Comparison of ENCODE assay signal across 10 cellular contexts in genomic region chr10:96306516-96306915, GRCh38. TPM values are rescaled to one million over a fixed set of nuclear protein-coding genes. Genes with fewer than 3 reads are reported as not detected.
DNase-seq lines count a peak whose midpoint lies in the region; ATAC-seq and TF ChIP-seq lines count a peak whose summit lies in the region.
"Had no signal": no experiment of that assay in that cellular context is flagged by ENCODE, and none has a peak within 500 bp of the region (broad histone marks: within the 10 kb centered on the region; RNA-seq: fewer than 3 reads in every experiment).

No MANE protein-coding gene starts in this region.

- WGBS in right cardiac atrium, result 65% methylated on average over 8 of the region's 8 CpGs
- 13 to 26% methylated on average over 8 of the region's 8 CpGs for WGBS in esophagus squamous epithelium, 2 donors
- WGBS in SK-N-SH (ENCODE audit: low lambda C conversion rate), result 78% methylated on average over 8 of the region's 8 CpGs

- H3K9me2 ChIP-seq in SK-N-SH, result no peaks in the 10 kb centered on the region

- TF ChIP-seq CTCF in upper lobe of right lung (IDR thresholded peaks at IDR 0.05) (no peak), esophagus squamous epithelium (IDR thresholded peaks at IDR 0.05) (no peak), SK-N-SH (IDR thresholded peaks at IDR 0.05) (no peak)

- H3K9ac ChIP-seq in SK-N-SH, result no peak overlapping the region

- no peak for TF ChIP-seq EP300 in SK-N-SH (IDR thresholded peaks at IDR 0.05; ENCODE audit: borderline replicate concordance in 1 of 2, low read depth in 1 of 2, low read length in 1 of 2)

- no peak overlapping the region for H2AFZ ChIP-seq in SK-N-SH (ENCODE audit: low read depth)

- intact Hi-C loops in right cardiac atrium (cut with DNase I) (no loop called here), upper lobe of right lung (cut with DNase I) (no loop called here), esophagus squamous epithelium (cut with DNase I) (no loop called here)

- H4K20me1 ChIP-seq in SK-N-SH (ENCODE audit: insufficient read depth), result no peaks in the 10 kb centered on the region

- no peaks in the 10 kb centered on the region for H3K27me3 ChIP-seq in right cardiac atrium (ENCODE audit: control insufficient read depth, insufficient read depth)
- H3K27me3 ChIP-seq in upper lobe of right lung, result peaks cover 4% of the 10 kb centered on the region
- H3K27me3 ChIP-seq in esophagus squamous epithelium, result peaks cover 0 to 24% (median 0%) of the 10 kb centered on the region in 4 donors
- H3K27me3 ChIP-seq in SK-N-SH (ENCODE audit: insufficient read depth), result no peaks in the 10 kb centered on the region
- H3K27me3 ChIP-seq: breast epithelium had no signal

- no peaks in the 10 kb centered on the region for H3K36me3 ChIP-seq in upper lobe of right lung
- no peaks in the 10 kb centered on the region for H3K36me3 ChIP-seq in esophagus squamous epithelium
- H3K36me3 ChIP-seq in SK-N-SH (replicated peaks in 1 of 2; ENCODE audit: control insufficient read depth in 1 of 2, insufficient read depth in 2 of 2, low read length in 1 of 2), result no peaks in the 10 kb centered on the region
- H3K36me3 ChIP-seq: breast epithelium had no signal

- no peak overlapping the region for H3K4me3 ChIP-seq in right cardiac atrium (ENCODE audit: low read length)
- no peak overlapping the region for H3K4me3 ChIP-seq in upper lobe of right lung
- no peak overlapping the region for H3K4me3 ChIP-seq in esophagus squamous epithelium
- no peak overlapping the region for H3K4me3 ChIP-seq in SK-N-SH (ENCODE audit: low read depth in 2 of 2, low read length in 1 of 2)
- H3K4me3 ChIP-seq: breast epithelium had no signal

- peak; percentile 51 to 71 for ATAC-seq in right cardiac atrium
- peak; percentile 74 for ATAC-seq in upper lobe of right lung
- no peak for ATAC-seq in esophagus mucosa

- no peaks in the 10 kb centered on the region for H3F3A ChIP-seq in SK-N-SH (replicated peaks; ENCODE audit: insufficient read depth)

- H3K79me2 ChIP-seq in SK-N-SH (ENCODE audit: insufficient read depth), result no peaks in the 10 kb centered on the region

- H3K27ac ChIP-seq in right cardiac atrium (ENCODE audit: low read length), result no peak overlapping the region
- H3K27ac ChIP-seq in upper lobe of right lung, result no peak overlapping the region
- no peak overlapping the region for H3K27ac ChIP-seq in esophagus squamous epithelium
- no peak overlapping the region for H3K27ac ChIP-seq in SK-N-SH (ENCODE audit: low read depth in 2 of 2, low read length in 1 of 2)
- H3K27ac ChIP-seq: breast epithelium had no signal

- CTCF ChIA-PET in SK-N-SH (lab: Yijun Ruan, JAX), result interaction anchor here (5.0 kb wide), 1 partner anchor 28 kb away, joined by 17 read pairs; no protein-coding TSS in a partner anchor

- H3K4me2 ChIP-seq in SK-N-SH, result no peak overlapping the region

- TF ChIP-seq POLR2A in esophagus squamous epithelium (IDR thresholded peaks at IDR 0.05), result no peak

- no peaks in the 10 kb centered on the region for H3K9me3 ChIP-seq in right cardiac atrium (ENCODE audit: control insufficient read depth, low read length)
- no peaks in the 10 kb centered on the region for H3K9me3 ChIP-seq in upper lobe of right lung
- H3K9me3 ChIP-seq in esophagus squamous epithelium, result no peaks in the 10 kb centered on the region
- H3K9me3 ChIP-seq in SK-N-SH, result no peaks in the 10 kb centered on the region
- H3K9me3 ChIP-seq: breast epithelium had no signal

- no peak for TF ChIP-seq RAD21 in SK-N-SH (IDR thresholded peaks at IDR 0.05; ENCODE audit: low read length)

- peak in 4 of 6 experiments; percentile 9 to 45 (median 24) for DNase-seq in stimulated activated naive CD4-positive, alpha-beta T cell (lab: John Stamatoyannopoulos, UW)
- no peak for DNase-seq in stimulated activated naive CD4-positive, alpha-beta T cell treated with Interleukin-2 at 50 U/mL for 16 hours (lab: John Stamatoyannopoulos, UW)
- DNase-seq in NCI-H2196 (lab: John Stamatoyannopoulos, UW; ENCODE audit: unreplicated experiment) (peak; percentile 70), right cardiac atrium (peak; percentile 29 to 75 (median 72)), upper lobe of right lung (peak; percentile 68), esophagus squamous epithelium (lab: John Stamatoyannopoulos, UW) (no peak), SK-N-SH (no peak)
- DNase-seq: kidney glomerular epithelial cell had no signal

- POLR2A ChIA-PET in SK-N-SH (lab: Yijun Ruan, JAX), result no interaction called here

- H3K4me1 ChIP-seq in right cardiac atrium (ENCODE audit: control insufficient read depth, insufficient read depth, low read length) (peaks cover 3% of the 10 kb centered on the region), upper lobe of right lung (peaks cover 15% of the 10 kb centered on the region), esophagus squamous epithelium (peaks cover 0 to 19% (median 4%) of the 10 kb centered on the region in 3 donors), SK-N-SH (ENCODE audit: control insufficient read depth in 1 of 2, insufficient read depth in 2 of 2, low read depth in 1 of 2, low read length in 1 of 2) (no peaks in the 10 kb centered on the region)
- H3K4me1 ChIP-seq: breast epithelium had no signal

TF ChIP-seq in SK-N-SH, 30 proteins besides CTCF, POLR2A, EP300 and RAD21 (continues in another document):
- TF ChIP-seq MXI1 (IDR thresholded peaks at IDR 0.05; ENCODE audit: low read depth, low read length) (no peak), EZH2phosphoT487 (IDR thresholded peaks at IDR 0.05; ENCODE audit: borderline replicate concordance, low read depth) (no peak), SMC3 (IDR thresholded peaks at IDR 0.05; ENCODE audit: low read depth, low read length) (no peak), POLR2AphosphoS5 (IDR thresholded peaks at IDR 0.05; ENCODE audit: low read depth, low read length) (no peak), MAX (IDR thresholded peaks at IDR 0.05; ENCODE audit: low read depth) (no peak), TCF12 (IDR thresholded peaks at IDR 0.05) (no peak), REST (IDR thresholded peaks at IDR 0.05; ENCODE audit: low read depth, low read length) (no peak), RCOR1 (IDR thresholded peaks at IDR 0.05; ENCODE audit: low read length) (no peak)

RNA-seq across cellular contexts. Expression of gene DNTT, which starts 2.3 kb away (rescaled TPM):
- total RNA-seq in right cardiac atrium (not detected), upper lobe of right lung (not detected), esophagus squamous epithelium (not detected), esophagus mucosa (not detected)
- polyA plus RNA-seq in right cardiac atrium (not detected), SK-N-SH (2012; rRNA removed) (not detected in 2 replicates)
- not detected in 2 replicates for polyA plus RNA-seq in SK-N-SH (2012; cell fraction: cytosol; rRNA removed)
- polyA plus RNA-seq in SK-N-SH (2012; cell fraction: nucleus; rRNA removed), result not detected in 2 replicates
- total RNA-seq: breast epithelium had no signal

RNA-seq across cellular contexts. Expression of gene BLNK, which starts 35.1 kb away (rescaled TPM):
- 1 to 10 TPM; 1.4 to 2.1 (median 1.7) TPM for total RNA-seq in right cardiac atrium
- polyA plus RNA-seq in right cardiac atrium, result 0.59 TPM
- 8.8 TPM for total RNA-seq in upper lobe of right lung
- total RNA-seq in esophagus squamous epithelium, result 10 to 100 TPM; 28.2 to 50.5 (median 35.9) TPM
- 51.3 TPM for total RNA-seq in esophagus mucosa
- not detected in 2 replicates for polyA plus RNA-seq in SK-N-SH (2012; rRNA removed)
- not detected in 2 replicates for polyA plus RNA-seq in SK-N-SH (2012; cell fraction: cytosol; rRNA removed)
- polyA plus RNA-seq in SK-N-SH (2012; cell fraction: nucleus; rRNA removed), result not detected in 2 replicates

RNA-seq across cellular contexts. Expression of gene OPALIN, which starts 52.3 kb away (rescaled TPM):
- total RNA-seq in right cardiac atrium (not detected), upper lobe of right lung (not detected), esophagus squamous epithelium (not detected), esophagus mucosa (not detected)
- polyA plus RNA-seq in right cardiac atrium (not detected), SK-N-SH (2012; rRNA removed) (not detected in 2 replicates)
- not detected in 2 replicates for polyA plus RNA-seq in SK-N-SH (2012; cell fraction: cytosol; rRNA removed)
- polyA plus RNA-seq in SK-N-SH (2012; cell fraction: nucleus; rRNA removed), result not detected in 2 replicates
- total RNA-seq: breast epithelium had no signal

Comparison
In these comparisons a context has a peak if more than half of its experiments do, and no peak if none do; other contexts are left out.
1. DNase-seq: peak in stimulated activated naive CD4-positive, alpha-beta T cell (4 of 6), NCI-H2196 (single experiment), right cardiac atrium (3 of 3) and upper lobe of right lung (single experiment); none in stimulated activated naive CD4-positive, alpha-beta T cell treated with Interleukin-2 at 50 U/mL for 16 hours (single experiment), esophagus squamous epithelium (single experiment) and SK-N-SH (single experiment).